In genomic region chr19:32224371-32225244, GRCh38 we compare ENCODE assay signal across 8 cellular contexts.
DNase-seq lines count a peak whose midpoint lies in the region; ATAC-seq, FAIRE-seq and TF ChIP-seq lines count a peak whose summit lies in the region.

No MANE protein-coding gene starts in this region.

- no peak overlapping the region for H3K27ac Mint-ChIP-seq in immature natural killer cell

- DNase-seq in A549 (ENCODE audit: low read depth in 1 of 2, low spot score in 1 of 2) (peak; percentile 71 to 91), HuH-7 (ENCODE audit: low spot score) (peak; percentile 81), UCSD-AML1 (lab: John Stamatoyannopoulos, UW; ENCODE audit: unreplicated experiment) (peak; percentile 58), body of pancreas (peak; percentile 35 to 70 (median 62)), immature natural killer cell (peak; percentile 43 to 60 (median 52))
- DNase-seq in stimulated activated CD4-positive, alpha-beta T cell treated with anti-CD3 and anti-CD28 coated beads, Interleukin-12 subunit alpha, Interleukin-12 subunit beta, amount 100 ng/mL, for 48 hours (ENCODE audit: low read depth in 2 of 3, low spot score in 1 of 3): peak; percentile 20 to 67 (median 49)

- no peaks in the 10 kb centered on the region for H3K36me3 Mint-ChIP-seq in immature natural killer cell

- H3K27me3 Mint-ChIP-seq in immature natural killer cell (ENCODE audit: low read depth in 3 of 3): peaks cover 6 to 15% (median 9%) of the 10 kb centered on the region in 3 donors

- H3K4me1 Mint-ChIP-seq in immature natural killer cell: peaks cover 4 to 9% of the 10 kb centered on the region in 2 donors

- no peaks in the 10 kb centered on the region for H3K27me3 ChIP-seq in body of pancreas

- TF ChIP-seq CTCF in A549 (IDR thresholded peaks at IDR 0.05): peak; percentile 100
- peak; percentile 93 for TF ChIP-seq CTCF in GM12875 (IDR thresholded peaks at IDR 0.05; ENCODE audit: borderline replicate concordance, insufficient read depth, low read depth, low read length)
- TF ChIP-seq CTCF in body of pancreas (IDR thresholded peaks at IDR 0.05): peak; percentile 81 to 100 (median 95)

- H3K4me3 ChIP-seq in A549 (no peak overlapping the region), GM12875 (ENCODE audit: low read depth, low read length) (no peak overlapping the region), body of pancreas (no peak overlapping the region)

- intact Hi-C loops in body of pancreas (cut with DNase I): loop anchor here (5.0 kb wide), 1 partner anchor 1547 kb away; no protein-coding TSS in a partner anchor

- no peaks in the 10 kb centered on the region for H3K36me3 ChIP-seq in body of pancreas (replicated peaks in 1 of 2; ENCODE audit: insufficient read depth in 1 of 2, low read depth in 2 of 2)

- peak; percentile 93 for FAIRE-seq in A549 (lab: Jason Lieb, UNC)

- peak overlapping the region; percentile 59 for H3K4me2 ChIP-seq in A549

- ATAC-seq in A549 (peak; percentile 82 to 96), body of pancreas (peak; percentile 77), GM21529 (IDR thresholded peaks at IDR 0.05; ENCODE audit: unreplicated experiment) (no peak)

- H3K4me1 ChIP-seq in A549: no peaks in the 10 kb centered on the region
- peaks cover 8% of the 10 kb centered on the region for H3K4me1 ChIP-seq in body of pancreas

- TF ChIP-seq EP300 in A549 (IDR thresholded peaks at IDR 0.05): no peak

- H3K27ac ChIP-seq in A549 (no peak overlapping the region), body of pancreas (no peak overlapping the region)

- POLR2A ChIA-PET in A549 (lab: Yijun Ruan, JAX): no interaction called here

- 24% methylated on average over 51 of the region's 51 CpGs for WGBS in A549 (ENCODE audit: missing lambda C conversion rate)
- 5 to 7% methylated on average over 16 to 51 of the region's 51 CpGs for WGBS in body of pancreas, 2 donors

- H3K9me3 ChIP-seq in A549: no peaks in the 10 kb centered on the region
- no peaks in the 10 kb centered on the region for H3K9me3 ChIP-seq in body of pancreas

- CTCF ChIA-PET in A549 (lab: Yijun Ruan, JAX): interaction anchor here (0.5 to 5.1 kb wide), 152 partner anchors 8 to 1581 kb away, joined by 3 to 124 read pairs (median 4); partner anchors contain the start of gene ZNF507

- peak; percentile 94 to 100 for TF ChIP-seq RAD21 in A549 (conservative IDR thresholded peaks at IDR 0.05 in 1 of 2, IDR thresholded peaks at IDR 0.05 in 1 of 2)

- TF ChIP-seq POLR2A in A549 (IDR thresholded peaks at IDR 0.05; ENCODE audit: low read length) (no peak), body of pancreas (IDR thresholded peaks at IDR 0.05) (no peak)

- H3K9me3 Mint-ChIP-seq in immature natural killer cell: no peaks in the 10 kb centered on the region

- H3K4me3 Mint-ChIP-seq in immature natural killer cell: peak overlapping the region; percentile 55 to 85 (median 80)

TF ChIP-seq in A549, 52 proteins besides CTCF, POLR2A, EP300 and RAD21:
- TF ChIP-seq SMC3 (IDR thresholded peaks at IDR 0.05) (peak; percentile 98), CHD2 (IDR thresholded peaks at IDR 0.05; ENCODE audit: low read length, partially characterized antibody) (no peak), ZFP36 (IDR thresholded peaks at IDR 0.05; ENCODE audit: borderline replicate concordance, partially characterized antibody) (peak; percentile 20), NR3C1 (IDR thresholded peaks at IDR 0.05) (no peak), MAZ (IDR thresholded peaks at IDR 0.05; ENCODE audit: borderline replicate concordance, low read depth, low read length) (peak; percentile 35; the same call in 1 of the 2 replicates)
